ENCODE assay signal across 1 cellular context in the genomic region with DNA sequence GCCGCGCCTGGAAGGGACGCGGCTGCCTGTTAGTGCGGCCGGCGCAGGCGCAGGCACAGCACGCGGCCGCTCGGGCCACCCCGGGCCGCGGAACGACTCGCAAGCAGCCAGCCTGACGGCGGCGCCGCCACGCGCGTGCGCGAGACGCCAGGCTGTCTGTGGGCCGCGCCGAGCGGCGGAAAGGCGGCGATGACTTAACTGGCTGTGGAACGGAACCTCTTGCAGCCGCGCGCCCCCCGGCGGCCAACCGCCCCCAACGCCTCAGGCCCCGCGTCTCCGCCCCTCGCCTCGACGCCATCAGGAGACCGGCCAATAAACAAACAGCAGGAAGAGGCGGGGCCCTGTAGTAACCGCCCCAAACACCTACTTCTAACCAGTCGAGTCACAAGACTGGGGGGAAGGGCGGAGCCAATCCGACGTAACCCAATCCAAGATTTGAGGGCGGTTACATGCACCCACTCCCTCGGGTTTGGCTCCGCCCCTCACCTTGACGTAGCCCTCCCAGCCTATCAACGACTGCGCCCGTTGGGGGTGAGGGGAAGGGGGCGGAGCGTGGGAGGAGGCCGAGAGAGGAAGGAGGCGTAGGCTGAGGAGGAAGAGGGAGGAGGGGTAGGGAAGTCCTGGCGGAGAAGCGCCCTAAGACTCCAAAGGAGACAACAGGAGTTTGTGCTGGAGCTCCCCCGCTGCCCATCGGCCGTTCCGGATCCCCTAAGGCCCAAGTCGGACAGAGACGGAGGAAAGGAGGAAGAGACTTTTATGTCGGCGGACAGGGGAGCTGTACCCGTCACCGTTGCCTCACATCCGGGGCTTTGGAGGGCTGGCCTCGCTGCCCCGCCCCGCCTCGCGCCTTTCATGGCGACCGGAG.
A peak's percentile ranks its signal among the peaks of the same experiment; 100 is the strongest.
TF ChIP-seq lines count a peak whose summit lies in the region.

FBRS (plus strand) TSS at position 566 of the 865 bp plus-strand sequence. CDS start 1,088 bp downstream, outside the sequence.

TF ChIP-seq in HepG2, 621 proteins besides CTCF, POLR2A, EP300 and RAD21 (continued from another document and continues in another):
- TF ChIP-seq RERE (CRISPR knock-in tag; IDR thresholded peaks at IDR 0.05; ENCODE audit: low read depth) (peak; percentile 58; the same call in 1 of the 2 replicates), SRSF1 (optimal IDR thresholded peaks at IDR 0.05; ENCODE audit: low read depth, low read length) (peak; percentile 92), CBFB (CRISPR knock-in tag; IDR thresholded peaks at IDR 0.05) (peak; percentile 75), ZNF337 (CRISPR knock-in tag; IDR thresholded peaks at IDR 0.05; ENCODE audit: borderline replicate concordance, low read depth) (no peak), E2F5 (CRISPR knock-in tag; conservative IDR thresholded peaks at IDR 0.05) (0 out of 2 replicates have a peak, but pooled peaks have one; percentile 34), YEATS2 (CRISPR knock-in tag; IDR thresholded peaks at IDR 0.05; ENCODE audit: borderline replicate concordance) (peak; percentile 75), ZFP36 (IDR thresholded peaks at IDR 0.05; ENCODE audit: borderline replicate concordance, low read depth, low read length, partially characterized antibody) (peak; percentile 13), AFF4 (CRISPR knock-in tag; IDR thresholded peaks at IDR 0.05) (no peak), SCMH1 (CRISPR knock-in tag; IDR thresholded peaks at IDR 0.05; ENCODE audit: borderline replicate concordance) (no peak), ZSCAN25 (CRISPR knock-in tag; IDR thresholded peaks at IDR 0.05) (no peak; the same call in 1 of the 2 replicates), ATF1 (CRISPR knock-in tag; IDR thresholded peaks at IDR 0.05) (peak; percentile 93), ZNF597 (CRISPR knock-in tag; IDR thresholded peaks at IDR 0.05) (no peak), ZMYM3 (CRISPR knock-in tag; IDR thresholded peaks at IDR 0.05) (no peak), POLR2AphosphoS5 (IDR thresholded peaks at IDR 0.05; ENCODE audit: low read depth, low read length) (peak; percentile 80), PHF21A (CRISPR knock-in tag; IDR thresholded peaks at IDR 0.05) (peak; percentile 63; the same call in 1 of the 2 replicates), YY1 (IDR thresholded peaks at IDR 0.05; ENCODE audit: insufficient read depth, insufficient replicate concordance, low read depth, low read length) (peak; percentile 90), SNRNP70 (IDR thresholded peaks at IDR 0.05; ENCODE audit: low read depth, low read length) (no peak), ZNF263 (CRISPR knock-in tag; IDR thresholded peaks at IDR 0.05) (peak; percentile 96), ZFAT (CRISPR knock-in tag; conservative IDR thresholded peaks at IDR 0.05) (no peak), SOX5 (CRISPR knock-in tag; IDR thresholded peaks at IDR 0.05; ENCODE audit: borderline replicate concordance) (no peak; the same call in 1 of the 2 replicates), PHB2 (IDR thresholded peaks at IDR 0.05; ENCODE audit: partially characterized antibody) (no peak), ZNF34 (CRISPR knock-in tag; IDR thresholded peaks at IDR 0.05; ENCODE audit: borderline replicate concordance) (peak; percentile 85), ZKSCAN5 (CRISPR knock-in tag; IDR thresholded peaks at IDR 0.05) (no peak), CBX1 (IDR thresholded peaks at IDR 0.05; ENCODE audit: low read depth) (peak; percentile 93), RBFOX2 (IDR thresholded peaks at IDR 0.05; ENCODE audit: low read depth, low read length) (peak; percentile 77), ZNF775 (CRISPR knock-in tag; IDR thresholded peaks at IDR 0.05; ENCODE audit: borderline replicate concordance) (peak; percentile 43; the same call in 1 of the 2 replicates), ZNF496 (CRISPR knock-in tag; IDR thresholded peaks at IDR 0.05; ENCODE audit: insufficient replicate concordance) (no peak), PATZ1 (CRISPR knock-in tag; IDR thresholded peaks at IDR 0.05) (peak; percentile 55), KLF12 (CRISPR knock-in tag; IDR thresholded peaks at IDR 0.05; ENCODE audit: borderline replicate concordance) (peak; percentile 21; the same call in 1 of the 2 replicates), NCOA5 (CRISPR knock-in tag; IDR thresholded peaks at IDR 0.05) (no peak), RFXAP (CRISPR knock-in tag; IDR thresholded peaks at IDR 0.05; ENCODE audit: borderline replicate concordance) (0 out of 2 replicates have a peak, but pooled peaks have one; percentile 14), ZNF547 (CRISPR knock-in tag; IDR thresholded peaks at IDR 0.05) (peak; percentile 96), RARA (CRISPR knock-in tag; IDR thresholded peaks at IDR 0.05) (peak; percentile 63; the same call in 1 of the 2 replicates), TMF1 (CRISPR knock-in tag; IDR thresholded peaks at IDR 0.05; ENCODE audit: low read depth) (no peak), ZNF251 (CRISPR knock-in tag; IDR thresholded peaks at IDR 0.05) (no peak), ZNF431 (CRISPR knock-in tag; IDR thresholded peaks at IDR 0.05; ENCODE audit: borderline replicate concordance, low read depth) (peak; percentile 88)
- TF ChIP-seq, protein P1, sequence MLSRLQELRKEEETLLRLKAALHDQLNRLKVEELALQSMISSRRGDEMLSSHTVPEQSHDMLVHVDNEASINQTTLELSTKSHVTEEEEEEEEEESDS (CRISPR knock-in tag; IDR thresholded peaks at IDR 0.05; ENCODE audit: borderline replicate concordance) = no peak; the same call in 1 of the 2 replicates
- TF ChIP-seq, protein P2, sequence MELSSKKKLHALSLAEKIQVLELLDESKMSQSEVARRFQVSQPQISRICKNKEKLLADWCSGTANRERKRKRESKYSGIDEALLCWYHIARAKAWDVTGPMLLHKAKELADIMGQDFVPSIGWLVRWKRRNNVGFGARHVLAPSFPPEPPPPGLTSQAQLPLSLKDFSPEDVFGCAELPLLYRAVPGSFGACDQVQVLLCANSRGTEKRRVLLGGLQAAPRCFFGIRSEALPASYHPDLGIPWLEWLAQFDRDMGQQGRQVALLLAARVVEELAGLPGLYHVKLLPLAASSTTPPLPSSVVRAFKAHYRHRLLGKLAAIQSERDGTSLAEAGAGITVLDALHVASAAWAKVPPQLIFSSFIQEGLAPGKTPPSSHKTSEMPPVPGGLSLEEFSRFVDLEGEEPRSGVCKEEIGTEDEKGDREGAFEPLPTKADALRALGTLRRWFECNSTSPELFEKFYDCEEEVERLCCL (CRISPR knock-in tag; IDR thresholded peaks at IDR 0.05; ENCODE audit: borderline replicate concordance) = no peak
- TF ChIP-seq, protein P3, sequence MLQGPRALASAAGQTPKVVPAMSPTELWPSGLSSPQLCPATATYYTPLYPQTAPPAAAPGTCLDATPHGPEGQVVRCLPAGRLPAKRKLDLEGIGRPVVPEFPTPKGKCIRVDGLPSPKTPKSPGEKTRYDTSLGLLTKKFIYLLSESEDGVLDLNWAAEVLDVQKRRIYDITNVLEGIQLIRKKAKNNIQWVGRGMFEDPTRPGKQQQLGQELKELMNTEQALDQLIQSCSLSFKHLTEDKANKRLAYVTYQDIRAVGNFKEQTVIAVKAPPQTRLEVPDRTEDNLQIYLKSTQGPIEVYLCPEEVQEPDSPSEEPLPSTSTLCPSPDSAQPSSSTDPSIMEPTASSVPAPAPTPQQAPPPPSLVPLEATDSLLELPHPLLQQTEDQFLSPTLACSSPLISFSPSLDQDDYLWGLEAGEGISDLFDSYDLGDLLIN (CRISPR knock-in tag; IDR thresholded peaks at IDR 0.05; ENCODE audit: borderline replicate concordance) = no peak
- TF ChIP-seq, protein P4, sequence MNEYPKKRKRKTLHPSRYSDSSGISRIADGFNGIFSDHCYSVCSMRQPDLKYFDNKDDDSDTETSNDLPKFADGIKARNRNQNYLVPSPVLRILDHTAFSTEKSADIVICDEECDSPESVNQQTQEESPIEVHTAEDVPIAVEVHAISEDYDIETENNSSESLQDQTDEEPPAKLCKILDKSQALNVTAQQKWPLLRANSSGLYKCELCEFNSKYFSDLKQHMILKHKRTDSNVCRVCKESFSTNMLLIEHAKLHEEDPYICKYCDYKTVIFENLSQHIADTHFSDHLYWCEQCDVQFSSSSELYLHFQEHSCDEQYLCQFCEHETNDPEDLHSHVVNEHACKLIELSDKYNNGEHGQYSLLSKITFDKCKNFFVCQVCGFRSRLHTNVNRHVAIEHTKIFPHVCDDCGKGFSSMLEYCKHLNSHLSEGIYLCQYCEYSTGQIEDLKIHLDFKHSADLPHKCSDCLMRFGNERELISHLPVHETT (CRISPR knock-in tag; conservative IDR thresholded peaks at IDR 0.05) = peak; percentile 78
